Comparison of ENCODE assay signal across 10 cellular contexts in genomic region chr2:134140251-134140661, GRCh38.
DNase-seq lines count a peak whose midpoint lies in the region; ATAC-seq and TF ChIP-seq lines count a peak whose summit lies in the region.
"Had no signal": no experiment of that assay in that cellular context is flagged by ENCODE, and none has a peak within 500 bp of the region (broad histone marks: within the 10 kb centered on the region; RNA-seq: fewer than 3 reads in every experiment).

No MANE protein-coding gene starts in this region.

- peak overlapping the region; percentile 3 for H3K4me3 Mint-ChIP-seq in dendritic cell treated with granulocyte-macrophage colony-stimulating factor and Interleukin-4, amounts not matched to agents 40 ng/mL and 50 ng/mL, for 4 days
- no peak overlapping the region for H3K4me3 Mint-ChIP-seq in memory B cell
- H3K4me3 Mint-ChIP-seq: mesothelial cell of epicardium, type B pancreatic cell had no signal

- no peaks in the 10 kb centered on the region for H3K27me3 Mint-ChIP-seq in dendritic cell treated with granulocyte-macrophage colony-stimulating factor and Interleukin-4, amounts not matched to agents 40 ng/mL and 50 ng/mL, for 4 days
- H3K27me3 Mint-ChIP-seq in memory B cell = no peaks in the 10 kb centered on the region
- H3K27me3 Mint-ChIP-seq: type B pancreatic cell had no signal

- peaks cover 40% of the 10 kb centered on the region for H3K4me1 ChIP-seq in upper lobe of right lung

- no peak overlapping the region for H3K27ac ChIP-seq in upper lobe of right lung

- no peak for DNase-seq in Right ventricle myocardium superior
- no peak for DNase-seq in cardiac septum (ENCODE audit: low spot score)
- no peak for DNase-seq in memory B cell (ENCODE audit: low spot score in 2 of 2)
- no peak for DNase-seq in upper lobe of right lung
- DNase-seq in NCI-H226 = no peak

- ATAC-seq in Right ventricle myocardium superior (ENCODE audit: poor library complexity) (peak; percentile 10), memory B cell (ENCODE audit: low read depth) (no peak), upper lobe of right lung (peak; percentile 30), GM18520 (IDR thresholded peaks at IDR 0.05; ENCODE audit: unreplicated experiment) (no peak), GM19035 (IDR thresholded peaks at IDR 0.05; ENCODE audit: unreplicated experiment) (no peak)

- intact Hi-C loops in Right ventricle myocardium superior (cut with DNase I) (no loop called here), cardiac septum (cut with DNase I) (loop anchor here (1.0 kb wide), 1 partner anchor 33 kb away; no protein-coding TSS in a partner anchor), upper lobe of right lung (cut with DNase I) (no loop called here)
- intact Hi-C loops in dendritic cell treated with granulocyte-macrophage colony-stimulating factor and Interleukin-4, amounts not matched to agents 40 ng/mL and 50 ng/mL, for 4 days (cut with micrococcal nuclease) = no loop called here

- no peaks in the 10 kb centered on the region for H3K36me3 ChIP-seq in upper lobe of right lung

- H3K4me1 Mint-ChIP-seq in dendritic cell treated with granulocyte-macrophage colony-stimulating factor and Interleukin-4, amounts not matched to agents 40 ng/mL and 50 ng/mL, for 4 days (ENCODE audit: low read depth) = peaks cover 95% of the 10 kb centered on the region
- H3K4me1 Mint-ChIP-seq in memory B cell = peaks cover 69% of the 10 kb centered on the region

- H3K36me3 Mint-ChIP-seq in dendritic cell treated with granulocyte-macrophage colony-stimulating factor and Interleukin-4, amounts not matched to agents 40 ng/mL and 50 ng/mL, for 4 days (ENCODE audit: low read depth) = peaks cover 43% of the 10 kb centered on the region
- peaks cover 18% of the 10 kb centered on the region for H3K36me3 Mint-ChIP-seq in memory B cell

- no peak for TF ChIP-seq CTCF in upper lobe of right lung (IDR thresholded peaks at IDR 0.05)

- peak overlapping the region; percentile 71 for H3K27ac Mint-ChIP-seq in dendritic cell treated with granulocyte-macrophage colony-stimulating factor and Interleukin-4, amounts not matched to agents 40 ng/mL and 50 ng/mL, for 4 days
- H3K27ac Mint-ChIP-seq in memory B cell = peak overlapping the region; percentile 85
- H3K27ac Mint-ChIP-seq: mesothelial cell of epicardium, type B pancreatic cell had no signal

- H3K9me3 ChIP-seq in upper lobe of right lung = no peaks in the 10 kb centered on the region

- H3K4me3 ChIP-seq in upper lobe of right lung = no peak overlapping the region

- H3K27me3 ChIP-seq in upper lobe of right lung = no peaks in the 10 kb centered on the region

- H3K9me3 Mint-ChIP-seq in dendritic cell treated with granulocyte-macrophage colony-stimulating factor and Interleukin-4, amounts not matched to agents 40 ng/mL and 50 ng/mL, for 4 days = no peaks in the 10 kb centered on the region
- no peaks in the 10 kb centered on the region for H3K9me3 Mint-ChIP-seq in memory B cell
- H3K9me3 Mint-ChIP-seq: mesothelial cell of epicardium had no signal

Comparison
In these comparisons a context has a peak if more than half of its experiments do, and no peak if none do; other contexts are left out.
1. ATAC-seq: peak in Right ventricle myocardium superior (single experiment) and upper lobe of right lung (single experiment); none in memory B cell (single experiment), GM18520 (single experiment) and GM19035 (single experiment).